In genomic region chrX:39802906-39803305, GRCh38 we compare ENCODE assay signal across 25 cellular contexts.
"Had no signal": no experiment of that assay in that cellular context is flagged by ENCODE, and none has a peak within 500 bp of the region (broad histone marks: within the 10 kb centered on the region; RNA-seq: fewer than 3 reads in every experiment).

No MANE protein-coding gene starts in this region.

- H3K36me3 Mint-ChIP-seq: memory B cell; mesothelial cell of epicardium; natural killer cell treated with Interleukin-12 subunit alpha and Interleukin-12 subunit beta and Interleukin-15 and Interleukin-18, amount 100 ng/mL, for 72 hours had no signal

- H3K36me3 ChIP-seq: gastrocnemius medialis, ovary, right lobe of liver, suprapubic skin, transverse colon, vagina had no signal

- DNase-seq: dorsolateral prefrontal cortex; effector CD4-positive, alpha-beta T cell; gastrocnemius medialis; head of caudate nucleus; mucosa of descending colon; naive B cell; occipital lobe; ovary; right lobe of liver; stimulated activated CD4-positive, alpha-beta T cell treated with anti-CD3 and anti-CD28 coated beads, Interleukin-12 subunit alpha, Interleukin-12 subunit beta, amount 100 ng/mL, for 4 hours; stimulated activated CD4-positive, alpha-beta T cell treated with anti-CD3 and anti-CD28 coated beads, Interleukin-1b, Interleukin-23, amount 100 ng/mL, for 48 hours; stimulated activated CD4-positive, alpha-beta T cell treated with anti-CD3 and anti-CD28 coated beads, Interleukin-4, amount 100 ng/mL, for 1 hour; stimulated activated CD8-positive, alpha-beta memory T cell treated with anti-CD3 and anti-CD28 coated beads, Interleukin-4, amount 100 ng/mL, for 48 hours; stimulated activated naive CD4-positive, alpha-beta T cell; stimulated activated naive CD8-positive, alpha-beta T cell treated with anti-CD3 and anti-CD28 coated beads, Interleukin-15, amount 100 ng/mL, for 72 hours; transverse colon had no signal

- H3K4me3 Mint-ChIP-seq: memory B cell; mesothelial cell of epicardium; naive B cell; natural killer cell treated with Interleukin-12 subunit alpha and Interleukin-12 subunit beta and Interleukin-15 and Interleukin-18, amount 100 ng/mL, for 72 hours; stimulated activated naive CD8-positive, alpha-beta T cell treated with anti-CD3 and anti-CD28 coated beads, Interleukin-15, amount 100 ng/mL, for 72 hours had no signal

- ATAC-seq: gastrocnemius medialis; left lobe of liver; mucosa of descending colon; natural killer cell treated with Interleukin-12 subunit alpha and Interleukin-12 subunit beta and Interleukin-15 and Interleukin-18, amount 100 ng/mL, for 72 hours; stimulated activated naive CD8-positive, alpha-beta T cell treated with anti-CD3 and anti-CD28 coated beads, Interleukin-15, amount 100 ng/mL, for 72 hours had no signal

- H3K9me3 ChIP-seq: gastrocnemius medialis, mucosa of descending colon, ovary, right lobe of liver, suprapubic skin, transverse colon, vagina had no signal

- H3K27me3 ChIP-seq: gastrocnemius medialis, ovary, right lobe of liver, suprapubic skin, transverse colon, vagina had no signal

- H3K4me2 ChIP-seq: smooth muscle cell had no signal

- H3K4me1 ChIP-seq: gastrocnemius medialis, right lobe of liver, suprapubic skin, transverse colon, vagina had no signal

- H3K27ac ChIP-seq: dorsolateral prefrontal cortex, gastrocnemius medialis, ovary, right lobe of liver, suprapubic skin, transverse colon, vagina had no signal

- H3K4me3 ChIP-seq: dorsolateral prefrontal cortex, gastrocnemius medialis, lung, mucosa of descending colon, ovary, right lobe of liver, smooth muscle cell, suprapubic skin, transverse colon, vagina had no signal

- H3K9me3 Mint-ChIP-seq: natural killer cell treated with Interleukin-12 subunit alpha and Interleukin-12 subunit beta and Interleukin-15 and Interleukin-18, amount 100 ng/mL, for 72 hours; stimulated activated naive CD8-positive, alpha-beta T cell treated with anti-CD3 and anti-CD28 coated beads, Interleukin-15, amount 100 ng/mL, for 72 hours had no signal

- H3K27ac Mint-ChIP-seq: memory B cell; mesothelial cell of epicardium; natural killer cell treated with Interleukin-12 subunit alpha and Interleukin-12 subunit beta and Interleukin-15 and Interleukin-18, amount 100 ng/mL, for 72 hours; progenitor cell of endocrine pancreas had no signal

- H3K27me3 Mint-ChIP-seq: stimulated activated naive CD8-positive, alpha-beta T cell treated with anti-CD3 and anti-CD28 coated beads, Interleukin-15, amount 100 ng/mL, for 72 hours had no signal

- H3K4me1 Mint-ChIP-seq: naive B cell had no signal
